ENCODE assay signal across 8 cellular contexts in the genomic region with DNA sequence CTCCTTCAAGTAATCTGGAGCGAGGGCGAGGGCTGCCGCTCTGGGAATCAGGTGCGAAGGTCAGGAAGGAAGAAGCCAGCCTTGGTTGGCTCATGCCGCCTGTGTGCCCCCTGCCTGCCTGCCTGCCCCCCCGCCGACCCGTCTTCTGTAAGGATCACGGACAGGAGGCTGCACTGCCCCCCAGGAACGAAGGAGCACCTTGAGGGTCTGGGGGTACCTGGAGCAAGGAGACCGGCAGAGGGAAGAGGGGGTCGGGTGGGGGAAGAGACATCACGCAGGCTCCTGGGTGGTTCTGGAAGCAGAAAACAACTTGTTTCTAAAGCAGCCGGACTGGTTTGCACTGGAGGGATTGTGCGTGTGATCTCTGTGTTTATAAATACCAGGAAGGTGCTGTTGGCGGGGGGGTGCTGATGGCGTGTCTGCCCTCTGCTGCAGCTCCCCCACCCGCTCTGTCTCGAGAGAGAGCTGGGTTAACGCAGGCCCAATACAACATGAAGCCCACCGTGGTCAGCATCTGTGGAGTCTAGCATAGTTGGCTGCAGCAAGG. TPM values are rescaled to one million over a fixed set of nuclear protein-coding genes. Genes with fewer than 3 reads are reported as not detected.
DNase-seq lines count a peak whose midpoint lies in the region; ATAC-seq lines count a peak whose summit lies in the region.

No MANE protein-coding gene starts in this region.

- H3K4me3 Mint-ChIP-seq in activated naive CD8-positive, alpha-beta T cell treated with anti-CD3 and anti-CD28 coated beads, Interleukin-2, amount 10 ng/mL, durations not matched to agents 7 days and 5 days = no peak overlapping the region
- H3K4me3 Mint-ChIP-seq in stimulated activated naive B cell treated with anti-CD40 and anti-IgM and Interleukin-4, amounts not matched to agents 10 μg/mL and 1 μg/mL and 100 μg/mL, for 72 hours = no peak overlapping the region

- no peak for ATAC-seq in activated naive CD4-positive, alpha-beta T cell treated with anti-CD3 and anti-CD28 coated beads, Interleukin-2, amount 50 U/mL, for 72 hours
- no peak for ATAC-seq in activated naive CD8-positive, alpha-beta T cell treated with anti-CD3 and anti-CD28 coated beads, Interleukin-2, amount 10 ng/mL, durations not matched to agents 7 days and 5 days (ENCODE audit: low read depth)
- ATAC-seq in stimulated activated naive B cell treated with anti-CD40 and anti-IgM and Interleukin-4, amounts not matched to agents 10 μg/mL and 1 μg/mL and 100 μg/mL, for 72 hours (replicated peaks) = no peak
- no peak for ATAC-seq in GM19035 (IDR thresholded peaks at IDR 0.05; ENCODE audit: unreplicated experiment)

- H3K27me3 Mint-ChIP-seq in activated naive CD8-positive, alpha-beta T cell treated with anti-CD3 and anti-CD28 coated beads, Interleukin-2, amount 10 ng/mL, durations not matched to agents 7 days and 5 days = no peaks in the 10 kb centered on the region
- peaks cover 0 to 10% of the 10 kb centered on the region in 2 donors for H3K27me3 Mint-ChIP-seq in stimulated activated naive B cell treated with anti-CD40 and anti-IgM and Interleukin-4, amounts not matched to agents 10 μg/mL and 1 μg/mL and 100 μg/mL, for 72 hours

- H3K9me3 Mint-ChIP-seq in activated naive CD4-positive, alpha-beta T cell treated with anti-CD3 and anti-CD28 coated beads, Interleukin-2, amount 50 U/mL, for 72 hours = no peaks in the 10 kb centered on the region
- no peaks in the 10 kb centered on the region for H3K9me3 Mint-ChIP-seq in activated naive CD8-positive, alpha-beta T cell treated with anti-CD3 and anti-CD28 coated beads, Interleukin-2, amount 10 ng/mL, durations not matched to agents 7 days and 5 days
- H3K9me3 Mint-ChIP-seq in stimulated activated naive B cell treated with anti-CD40 and anti-IgM and Interleukin-4, amounts not matched to agents 10 μg/mL and 1 μg/mL and 100 μg/mL, for 72 hours = no peaks in the 10 kb centered on the region

- no peak overlapping the region for H3K9ac ChIP-seq in iPS-15b (ENCODE audit: low read depth, low read length)

- peaks cover 6 to 32% of the 10 kb centered on the region in 2 donors for H3K36me3 Mint-ChIP-seq in activated naive CD4-positive, alpha-beta T cell treated with anti-CD3 and anti-CD28 coated beads, Interleukin-2, amount 50 U/mL, for 72 hours
- H3K36me3 Mint-ChIP-seq in activated naive CD8-positive, alpha-beta T cell treated with anti-CD3 and anti-CD28 coated beads, Interleukin-2, amount 10 ng/mL, durations not matched to agents 7 days and 5 days = peaks cover 4% of the 10 kb centered on the region
- peaks cover 8 to 16% of the 10 kb centered on the region in 2 donors for H3K36me3 Mint-ChIP-seq in stimulated activated naive B cell treated with anti-CD40 and anti-IgM and Interleukin-4, amounts not matched to agents 10 μg/mL and 1 μg/mL and 100 μg/mL, for 72 hours

- H3K9me3 ChIP-seq in iPS-15b (ENCODE audit: control insufficient read depth, insufficient read depth, low read length) = no peaks in the 10 kb centered on the region

- H3K36me3 ChIP-seq in iPS-15b (ENCODE audit: control insufficient read depth, insufficient read depth, low read length) = no peaks in the 10 kb centered on the region

- H3K27me3 ChIP-seq in iPS-15b (ENCODE audit: control insufficient read depth, insufficient read depth, low read length) = peaks cover 43% of the 10 kb centered on the region

- H3K4me3 ChIP-seq in iPS-15b (ENCODE audit: low read depth, low read length) = peak overlapping the region; percentile 58

- peaks cover 8% of the 10 kb centered on the region for H3K4me1 ChIP-seq in iPS-15b (ENCODE audit: control insufficient read depth, insufficient read depth, low read length)

- POLR2A ChIA-PET in activated naive CD8-positive, alpha-beta T cell treated with anti-CD3 and anti-CD28 coated beads, Interleukin-2, amount 10 ng/mL, durations not matched to agents 7 days and 5 days (lab: Charles Lee) = no interaction called here

- DNase-seq in activated naive CD4-positive, alpha-beta T cell treated with Interleukin-2 at 50 U/mL for 16 hours = peak; percentile 29
- DNase-seq in activated naive CD4-positive, alpha-beta T cell treated with anti-CD3 and anti-CD28 coated beads, Interleukin-2, amount 50 U/mL, for 72 hours (ENCODE audit: low spot score in 2 of 2) = no peak
- DNase-seq in activated naive CD8-positive, alpha-beta T cell treated with anti-CD3 and anti-CD28 coated beads, Interleukin-2, amount 10 ng/mL, durations not matched to agents 7 days and 5 days = no peak
- DNase-seq in stimulated activated naive B cell treated with anti-CD40 and anti-IgM and Interleukin-4, amounts not matched to agents 10 μg/mL and 1 μg/mL and 100 μg/mL, for 72 hours = no peak
- DNase-seq in stimulated activated CD8-positive, alpha-beta memory T cell treated with anti-CD3 and anti-CD28 coated beads, Interleukin-4, amount 100 ng/mL, for 48 hours = no peak
- no peak for DNase-seq in inferior parietal cortex (ENCODE audit: extremely low spot score)

- H3K4me1 Mint-ChIP-seq in activated naive CD8-positive, alpha-beta T cell treated with anti-CD3 and anti-CD28 coated beads, Interleukin-2, amount 10 ng/mL, durations not matched to agents 7 days and 5 days = peaks cover 26% of the 10 kb centered on the region
- H3K4me1 Mint-ChIP-seq in stimulated activated naive B cell treated with anti-CD40 and anti-IgM and Interleukin-4, amounts not matched to agents 10 μg/mL and 1 μg/mL and 100 μg/mL, for 72 hours = peaks cover 20 to 21% of the 10 kb centered on the region in 2 donors

- peak overlapping the region in 1 of 2 donors; percentile 95 for H3K27ac Mint-ChIP-seq in activated naive CD4-positive, alpha-beta T cell treated with anti-CD3 and anti-CD28 coated beads, Interleukin-2, amount 50 U/mL, for 72 hours
- peak overlapping the region; percentile 90 for H3K27ac Mint-ChIP-seq in activated naive CD8-positive, alpha-beta T cell treated with anti-CD3 and anti-CD28 coated beads, Interleukin-2, amount 10 ng/mL, durations not matched to agents 7 days and 5 days
- H3K27ac Mint-ChIP-seq in stimulated activated naive B cell treated with anti-CD40 and anti-IgM and Interleukin-4, amounts not matched to agents 10 μg/mL and 1 μg/mL and 100 μg/mL, for 72 hours = peak overlapping the region; percentile 93

RNA-seq across cellular contexts. Expression of a gene that starts 1.7 kb away (rescaled TPM):
- 100 to 1,000 TPM in 1 of 2 donors, 10 to 100 TPM in 1; 99.3 to 153 TPM for total RNA-seq in activated naive CD4-positive, alpha-beta T cell treated with anti-CD3 and anti-CD28 coated beads, Interleukin-2, amount 50 U/mL, for 72 hours
- 10 to 100 TPM; 24.9 to 30.1 TPM for total RNA-seq in activated naive CD8-positive, alpha-beta T cell treated with anti-CD3 and anti-CD28 coated beads, Interleukin-2, amount 10 ng/mL, durations not matched to agents 7 days and 5 days
